Comparison of ENCODE assay signal across 8 cellular contexts in the genomic region with DNA sequence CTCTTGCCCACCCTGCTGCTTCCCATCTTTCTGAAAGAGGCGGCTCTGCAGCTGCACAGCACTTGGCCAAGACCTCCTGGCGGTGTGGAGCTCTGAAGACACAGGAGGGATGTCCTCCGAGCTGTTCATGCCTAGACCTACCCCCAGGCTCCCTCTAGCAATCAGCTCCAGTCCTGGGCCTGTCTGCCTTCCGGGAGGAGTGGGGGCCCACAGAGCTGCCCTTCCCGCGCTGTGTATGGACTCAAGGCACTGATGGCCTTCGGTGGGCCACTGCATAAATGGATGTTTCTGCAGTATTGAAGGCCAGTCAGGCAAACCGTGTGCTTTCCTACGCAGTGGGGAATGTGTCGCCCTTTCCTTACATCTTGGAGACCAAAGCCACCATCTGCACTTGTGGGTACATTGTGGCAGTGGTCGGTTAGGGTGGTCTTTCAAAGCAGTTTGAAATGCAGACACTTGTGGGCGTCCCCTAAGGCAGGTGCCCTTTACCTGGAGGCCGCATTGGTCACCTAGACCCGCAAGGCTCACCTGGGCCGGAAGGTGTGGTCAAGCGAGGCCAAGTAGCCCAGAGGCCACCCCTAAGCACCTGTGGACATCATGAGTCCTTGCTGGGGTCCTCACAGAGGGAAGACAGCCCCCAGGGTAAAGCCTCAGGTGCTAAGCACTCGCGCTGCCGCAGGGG. TPM values are rescaled to one million over a fixed set of nuclear protein-coding genes. Genes with fewer than 3 reads are reported as not detected.
DNase-seq lines count a peak whose midpoint lies in the region; ATAC-seq and TF ChIP-seq lines count a peak whose summit lies in the region.

No MANE protein-coding gene starts in this region.

- peak overlapping the region; percentile 80 for H3K9ac ChIP-seq in BLaER1

- H3K4me3 Mint-ChIP-seq in naive thymus-derived CD8-positive, alpha-beta T cell: peak overlapping the region; percentile 72 to 88 (median 82)

- POLR2A ChIA-PET in naive thymus-derived CD8-positive, alpha-beta T cell (lab: Charles Lee): interaction anchor here (0.7 to 1.3 kb wide), 6 partner anchors 66 to 1366 kb away, joined by 3 to 14 read pairs (median 3); a partner anchor contains a TSS

- peaks cover 0 to 3% (median 0%) of the 10 kb centered on the region in 3 donors for H3K36me3 Mint-ChIP-seq in naive thymus-derived CD8-positive, alpha-beta T cell

- H3K4me2 ChIP-seq in BLaER1: peak overlapping the region; percentile 90

- no peaks in the 10 kb centered on the region for H3K27me3 ChIP-seq in BLaER1

- H3K36me3 ChIP-seq in BLaER1: peaks cover 21% of the 10 kb centered on the region

- peaks cover 18% of the 10 kb centered on the region for H3K9me3 ChIP-seq in BLaER1

- H3K27me3 Mint-ChIP-seq in naive thymus-derived CD8-positive, alpha-beta T cell: no peaks in the 10 kb centered on the region

- H4K20me1 ChIP-seq in BLaER1: no peaks in the 10 kb centered on the region; the same call in 1 of the 2 replicates

- no peak for ATAC-seq in naive thymus-derived CD8-positive, alpha-beta T cell
- ATAC-seq in HG03097 (IDR thresholded peaks at IDR 0.05; ENCODE audit: low FRiP score, unreplicated experiment): no peak

- no peak for TF ChIP-seq CTCF in coronary artery (IDR thresholded peaks at IDR 0.05)

- peaks cover 5 to 30% (median 29%) of the 10 kb centered on the region in 4 donors for H3K4me1 Mint-ChIP-seq in naive thymus-derived CD8-positive, alpha-beta T cell

- H3K4me3 ChIP-seq in BLaER1 (peak overlapping the region; percentile 66), coronary artery (peak overlapping the region; percentile 98)
- peak overlapping the region; percentile 65 for H3K4me3 ChIP-seq in Jurkat, Clone E6-1 (ENCODE audit: low read length)

- H3K27ac ChIP-seq in BLaER1 (peak overlapping the region; percentile 87), coronary artery (peak overlapping the region; percentile 72 to 89)

- peak overlapping the region; percentile 81 to 96 (median 91) for H3K27ac Mint-ChIP-seq in naive thymus-derived CD8-positive, alpha-beta T cell

- DNase-seq in Jurkat, Clone E6-1 (ENCODE audit: low read depth, low spot score): no peak
- DNase-seq in coronary artery (ENCODE audit: low spot score): no peak
- peak in 1 of 10 donors; percentile 3 for DNase-seq in naive thymus-derived CD8-positive, alpha-beta T cell
- no peak for DNase-seq in activated gamma-delta T cell treated with Interleukin-2 at 50 U/mL for 16 hours
- no peak for DNase-seq in kidney glomerular epithelial cell (lab: John Stamatoyannopoulos, UW)
- no peak for DNase-seq in NCI-H2107 treated with DMSO at 0.1 percent for 48 hours (lab: John Stamatoyannopoulos, UW; ENCODE audit: unreplicated experiment)

- peaks cover 18% of the 10 kb centered on the region for H3K4me1 ChIP-seq in BLaER1

- no peaks in the 10 kb centered on the region for H3K9me3 Mint-ChIP-seq in naive thymus-derived CD8-positive, alpha-beta T cell

RNA-seq across cellular contexts. Expression of a gene that starts 0.9 kb away (rescaled TPM):
- polyA plus RNA-seq in Jurkat, Clone E6-1 (2012; ENCODE audit: insufficient read depth, insufficient read length): 18.3 TPM
- total RNA-seq in naive thymus-derived CD8-positive, alpha-beta T cell: 10 to 100 TPM; 18.6 to 20.8 TPM
- polyA plus RNA-seq in naive thymus-derived CD8-positive, alpha-beta T cell: 10 to 100 TPM; 16.2 to 18.6 (median 17.9) TPM

RNA-seq across cellular contexts. Expression of a gene that starts 48.0 kb away (rescaled TPM):
- 0.61 TPM for polyA plus RNA-seq in Jurkat, Clone E6-1 (2012; ENCODE audit: insufficient read depth, insufficient read length)
- under 1 TPM; 0.13 to 0.30 TPM for total RNA-seq in naive thymus-derived CD8-positive, alpha-beta T cell
- polyA plus RNA-seq in naive thymus-derived CD8-positive, alpha-beta T cell: under 1 TPM in 1 of 3 donors, not detected in 2; 0.10 TPM
